8 cellular contexts compared by ENCODE assay signal in genomic region chr1:212858055-212858460, GRCh38. TPM values are rescaled to one million over a fixed set of nuclear protein-coding genes. Genes with fewer than 3 reads are reported as not detected.
DNase-seq lines count a peak whose midpoint lies in the region; ATAC-seq and TF ChIP-seq lines count a peak whose summit lies in the region.

Gene FLVCR1 (plus strand): TSS chr1:212858275. CDS start chr1:212858453, 178 bp downstream.

- peaks cover 51% of the 10 kb centered on the region for H3K79me2 ChIP-seq in KMS-11 (ENCODE audit: insufficient read depth, low read depth)

- peak within 1 kb of the TSS; percentile 74 for H2AFZ ChIP-seq in KMS-11 (ENCODE audit: low read depth)

- H3K36me3 ChIP-seq in KMS-11 (ENCODE audit: insufficient read depth): no peaks in the 10 kb centered on the region
- H3K36me3 ChIP-seq in Panc1 (ENCODE audit: control insufficient read depth, insufficient read depth, low read length): no peaks in the 10 kb centered on the region; the same call in none of the 2 replicates
- H3K36me3 ChIP-seq in esophagus (ENCODE audit: control insufficient read depth in 2 of 2, insufficient read depth in 2 of 2, low read length in 1 of 2): no peaks in the 10 kb centered on the region
- no peaks in the 10 kb centered on the region for H3K36me3 ChIP-seq in mucosa of stomach (ENCODE audit: control insufficient read depth, insufficient read depth, low read length)

- no peaks in the 10 kb centered on the region for H3K9me3 ChIP-seq in Panc1 (ENCODE audit: control insufficient read depth, insufficient read depth, low read depth, low read length)
- H3K9me3 ChIP-seq in esophagus (ENCODE audit: control insufficient read depth in 2 of 2, insufficient read depth in 1 of 2, low read depth in 1 of 2, low read length in 1 of 2): no peaks in the 10 kb centered on the region
- no peaks in the 10 kb centered on the region for H3K9me3 ChIP-seq in mucosa of stomach (ENCODE audit: control insufficient read depth, low read length)

- POLR2A ChIA-PET in Panc1 (lab: Charles Lee): interaction anchor here (0.6 to 0.8 kb wide), 6 partner anchors 18 to 818 kb away, joined by 3 to 9 read pairs (median 5); no protein-coding TSS in a partner anchor

- ATAC-seq in GM21786 (IDR thresholded peaks at IDR 0.05; ENCODE audit: unreplicated experiment) (peak; percentile 96), Panc1 (peak; percentile 99)

- H3K36me3 Mint-ChIP-seq in activated T-cell treated with anti-CD3 and anti-CD28 coated beads, Interleukin-2, amount 50 U/mL, for 24 hours (ENCODE audit: low read depth): peaks cover 24% of the 10 kb centered on the region

- H3K4me1 ChIP-seq in KMS-11 (ENCODE audit: low read depth, poor library complexity, severe bottlenecking): peaks cover 35% of the 10 kb centered on the region
- H3K4me1 ChIP-seq in Panc1 (ENCODE audit: control insufficient read depth, insufficient read depth, low read length): peaks cover 23% of the 10 kb centered on the region
- H3K4me1 ChIP-seq in esophagus (ENCODE audit: control insufficient read depth in 2 of 2, insufficient read depth in 2 of 2, low read length in 1 of 2): peaks cover 3% of the 10 kb centered on the region in 2 donors
- H3K4me1 ChIP-seq in mucosa of stomach (ENCODE audit: control insufficient read depth, insufficient read depth, low read length): peaks cover 12% of the 10 kb centered on the region

- no peaks in the 10 kb centered on the region for H4K20me1 ChIP-seq in KMS-11 (ENCODE audit: insufficient read depth)

- no peaks in the 10 kb centered on the region for H3K9me3 Mint-ChIP-seq in activated T-cell treated with anti-CD3 and anti-CD28 coated beads, Interleukin-2, amount 50 U/mL, for 24 hours

- no peaks in the 10 kb centered on the region for H3K27me3 Mint-ChIP-seq in activated T-cell treated with anti-CD3 and anti-CD28 coated beads, Interleukin-2, amount 50 U/mL, for 24 hours

- H3K9ac ChIP-seq in KMS-11: peak within 1 kb of the TSS; percentile 79
- peak within 1 kb of the TSS; percentile 84 for H3K9ac ChIP-seq in mucosa of stomach (ENCODE audit: low read length)

- TF ChIP-seq CTCF in KMS-11 (conservative IDR thresholded peaks at IDR 0.05; ENCODE audit: low read depth, low read length) (no peak), Panc1 (IDR thresholded peaks at IDR 0.05) (no peak)

- peaks cover 17% of the 10 kb centered on the region for H3K4me1 Mint-ChIP-seq in activated T-cell treated with anti-CD3 and anti-CD28 coated beads, Interleukin-2, amount 50 U/mL, for 24 hours (ENCODE audit: low read depth)

- H3K4me3 Mint-ChIP-seq in activated T-cell treated with anti-CD3 and anti-CD28 coated beads, Interleukin-2, amount 50 U/mL, for 24 hours: no peak within 1 kb of the TSS

- H3K27ac ChIP-seq in KMS-11 (peak within 1 kb of the TSS; percentile 66), Panc1 (ENCODE audit: low read length) (peak within 1 kb of the TSS; percentile 91), esophagus (ENCODE audit: low read depth in 2 of 2, low read length in 1 of 2) (peak within 1 kb of the TSS; percentile 74 to 86)

- WGBS in esophagus, 2 donors: 0% methylated on average over 42 to 50 of the region's 50 CpGs

- H3K4me3 ChIP-seq in KMS-11 (IDR thresholded peaks at IDR 0.05; ENCODE audit: insufficient read depth, low read depth, low read length) (peak within 1 kb of the TSS; percentile 94), Panc1 (ENCODE audit: low read depth in 2 of 2, low read length in 2 of 2) (peak within 1 kb of the TSS; percentile 82), esophagus (ENCODE audit: low read depth in 1 of 2, low read length in 2 of 2) (peak within 1 kb of the TSS; percentile 80 to 88), mucosa of stomach (ENCODE audit: low read length) (peak within 1 kb of the TSS; percentile 85)

- in situ Hi-C loops in Panc1 (cut with HindIII; ENCODE audit: low pct_unique_long_range_greater_than_20kb, low sequenced_read_pairs): no loop called here

- H3K27ac Mint-ChIP-seq in activated T-cell treated with anti-CD3 and anti-CD28 coated beads, Interleukin-2, amount 50 U/mL, for 24 hours: peak within 1 kb of the TSS; percentile 97

- intact Hi-C loops in Panc1 (cut with micrococcal nuclease; ENCODE audit: unreplicated experiment): no loop called here

- CTCF ChIA-PET in Panc1 (lab: Charles Lee): interaction anchor here (0.5 to 1.3 kb wide), 4 partner anchors 10 to 43 kb away, joined by 3 to 4 read pairs (median 3); no protein-coding TSS in a partner anchor

- H3K4me2 ChIP-seq in KMS-11: peak within 1 kb of the TSS; percentile 98

- DNase-seq in DMS79 treated with DMSO at 0.1 percent for 48 hours (lab: John Stamatoyannopoulos, UW): peak; percentile 95
- peak; percentile 62 for DNase-seq in Panc1 (ENCODE audit: low read depth, low spot score)
- DNase-seq in activated T-cell treated with anti-CD3 and anti-CD28 coated beads, Interleukin-2, amount 50 U/mL, for 24 hours: peak; percentile 95
- DNase-seq in stimulated activated CD8-positive, alpha-beta memory T cell treated with anti-CD3 and anti-CD28 coated beads, Interleukin-4, amount 100 ng/mL, for 48 hours: peak; percentile 96

- H3K27me3 ChIP-seq in KMS-11 (ENCODE audit: insufficient read depth, low read depth) (no peaks in the 10 kb centered on the region), Panc1 (ENCODE audit: control insufficient read depth, insufficient read depth, low read length) (no peaks in the 10 kb centered on the region), esophagus (ENCODE audit: control insufficient read depth in 1 of 2, insufficient read depth in 2 of 2, low read length in 2 of 2) (no peaks in the 10 kb centered on the region), mucosa of stomach (ENCODE audit: control insufficient read depth, insufficient read depth, low read length) (no peaks in the 10 kb centered on the region)

- BruUV-seq in Panc1 (replicated peaks; lab: Mats Ljungman, UMichigan): no TSS peak

RNA-seq across cellular contexts. Expression of gene FLVCR1, which starts in this region (rescaled TPM):
- 21.4 TPM for total RNA-seq in Panc1 (2021; ENCODE audit: unreplicated experiment)
- polyA plus RNA-seq in Panc1 (2012; ENCODE audit: insufficient read length): 4.9 TPM
- 1 to 10 TPM; 1.6 to 2.1 TPM for polyA plus RNA-seq in esophagus

Comparison
In these comparisons a context has a peak if more than half of its experiments do, and no peak if none do; other contexts are left out.
1. Peak in every context shown above with its lines: DNase-seq, ATAC-seq, H3K4me3 ChIP-seq and H3K27ac ChIP-seq.